Comparison of ENCODE assay signal across 19 cellular contexts in the genomic region with DNA sequence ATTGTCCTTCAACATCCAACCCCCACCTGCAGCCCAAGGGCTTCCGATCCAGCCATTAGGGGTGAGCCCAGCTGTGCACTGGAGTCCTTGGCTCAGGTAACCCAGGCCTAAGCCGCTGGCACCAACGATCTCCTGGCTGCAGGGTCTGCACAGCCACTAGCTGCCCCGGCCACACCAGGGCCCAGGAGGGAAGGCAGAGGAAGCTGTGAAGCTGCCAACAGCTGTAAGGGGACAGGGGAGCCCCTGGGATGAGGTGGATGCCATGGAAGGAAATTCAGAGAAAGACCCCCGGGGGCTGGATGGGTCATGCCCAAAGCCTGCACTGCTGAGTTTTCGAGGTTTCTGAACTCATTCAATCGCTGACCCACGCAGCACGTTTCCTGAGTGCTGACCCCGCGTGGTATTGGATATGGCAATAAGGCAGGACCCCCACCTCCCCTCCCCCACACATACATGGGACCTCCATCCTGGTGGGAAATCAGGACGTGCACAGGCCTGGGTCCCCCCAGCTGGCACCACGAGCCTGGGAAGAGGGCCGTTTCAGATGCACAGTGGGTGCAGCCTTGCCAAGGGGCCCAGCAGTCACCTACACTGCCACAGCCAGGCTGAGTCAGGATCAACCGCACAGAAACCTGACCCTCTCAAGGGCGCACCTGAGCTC.
DNase-seq lines count a peak whose midpoint lies in the region; ATAC-seq and TF ChIP-seq lines count a peak whose summit lies in the region.
"Had no signal": no experiment of that assay in that cellular context is flagged by ENCODE, and none has a peak within 500 bp of the region (broad histone marks: within the 10 kb centered on the region; RNA-seq: fewer than 3 reads in every experiment).

No MANE protein-coding gene starts in this region.

- H3K27me3 ChIP-seq in left ventricle myocardium inferior (ENCODE audit: low read depth): no peaks in the 10 kb centered on the region
- H3K27me3 ChIP-seq: BE2C had no signal

- no peak for ATAC-seq in sciatic nerve
- no peak for ATAC-seq in GM18498 (IDR thresholded peaks at IDR 0.05; ENCODE audit: unreplicated experiment)
- ATAC-seq in GM21737 (IDR thresholded peaks at IDR 0.05; ENCODE audit: unreplicated experiment): no peak

- no peak for TF ChIP-seq CTCF in left ventricle myocardium inferior (IDR thresholded peaks at IDR 0.05; ENCODE audit: borderline replicate concordance)

- H3K4me3 ChIP-seq in left ventricle myocardium inferior: no peak overlapping the region

- peaks cover 32% of the 10 kb centered on the region for H3K4me1 ChIP-seq in left ventricle myocardium inferior

- peaks cover 3% of the 10 kb centered on the region for H3K36me3 ChIP-seq in left ventricle myocardium inferior
- H3K36me3 ChIP-seq: BE2C had no signal

- DNase-seq in cardiac septum (ENCODE audit: low spot score): peak; percentile 72
- DNase-seq in left ventricle myocardium inferior: no peak
- DNase-seq in sciatic nerve (ENCODE audit: low spot score): peak; percentile 54
- DNase-seq in islet precursor cell: no peak
- DNase-seq: BE2C; CD4-positive, alpha-beta memory T cell; DMS153; GDM1; GOT3; NCI-H1092 treated with DMSO at 0.1 percent for 48 hours; NCI-H146; NCI-H2081; NCI-H345; OCI-M1; SHP77; SK-N-SH had no signal

- no peaks in the 10 kb centered on the region for H3K9me3 ChIP-seq in left ventricle myocardium inferior (replicated peaks)
- H3K9me3 ChIP-seq: BE2C, SK-N-SH had no signal

- intact Hi-C loops in cardiac septum (cut with DNase I): loop anchor here (10.0 kb wide), 1 partner anchor 96 kb away; no protein-coding TSS in a partner anchor
- intact Hi-C loops in left ventricle myocardium inferior (cut with micrococcal nuclease): no loop called here
- intact Hi-C loops in sciatic nerve (cut with DNase I): loop anchor here (10.0 kb wide), 2 partner anchors 266 to 526 kb away; a partner anchor contains a TSS

- no peak overlapping the region for H3K27ac ChIP-seq in left ventricle myocardium inferior (replicated peaks)
- peak overlapping the region; percentile 39 for H3K27ac ChIP-seq in cingulate gyrus (ENCODE audit: low read depth, low read length)

Comparison
In these comparisons a context has a peak if more than half of its experiments do, and no peak if none do; other contexts are left out.
1. DNase-seq: peak in cardiac septum (single experiment) and sciatic nerve (single experiment); none in left ventricle myocardium inferior (single experiment) and islet precursor cell (single experiment).